ENCODE assay signal across 7 cellular contexts in the genomic region with DNA sequence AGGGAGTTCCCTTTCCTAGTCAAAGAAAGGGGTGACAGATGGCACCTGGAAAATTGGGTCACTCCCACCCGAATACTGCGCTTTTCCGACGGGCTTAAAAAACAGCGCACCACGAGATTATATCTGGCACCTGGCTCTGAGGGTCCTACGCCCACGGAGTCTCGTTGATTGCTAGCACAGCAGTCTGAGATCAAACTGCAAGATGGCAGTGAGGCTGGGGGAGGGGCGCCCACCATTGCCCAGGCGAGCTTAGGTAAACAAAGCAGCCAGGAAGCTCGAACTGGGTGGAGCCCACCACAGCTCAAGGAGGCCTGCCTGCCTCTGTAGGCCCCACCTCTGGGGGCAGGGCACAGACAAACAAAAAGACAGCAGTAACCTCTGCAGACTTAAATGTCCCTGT. TPM values are rescaled to one million over a fixed set of nuclear protein-coding genes. Genes with fewer than 3 reads are reported as not detected.
"Had no signal": no experiment of that assay in that cellular context is flagged by ENCODE, and none has a peak within 500 bp of the region (broad histone marks: within the 10 kb centered on the region; RNA-seq: fewer than 3 reads in every experiment).

No MANE protein-coding gene starts in this region.

RNA-seq across cellular contexts. Expression of a gene that starts 17.9 kb away (rescaled TPM):
- total RNA-seq: M059J, OCI-LY7, PC-9, Right ventricle myocardium superior, RPMI7951, SJSA1 had no signal
- polyA plus RNA-seq: SK-N-SH had no signal

RNA-seq across cellular contexts. Expression of a gene that starts 40.8 kb away (rescaled TPM):
- total RNA-seq: M059J, OCI-LY7, PC-9, Right ventricle myocardium superior, RPMI7951, SJSA1 had no signal
- polyA plus RNA-seq: SK-N-SH had no signal

RNA-seq across cellular contexts. Expression of a gene that starts 46.5 kb away (rescaled TPM):
- total RNA-seq: M059J, OCI-LY7, PC-9, Right ventricle myocardium superior, RPMI7951, SJSA1 had no signal
- polyA plus RNA-seq: SK-N-SH had no signal
